Comparison of ENCODE assay signal across 1 cellular context in genomic region chr15:44728576-44729393, GRCh38.
TF ChIP-seq lines count a peak whose summit lies in the region.

No MANE protein-coding gene starts in this region.

TF ChIP-seq in HepG2, 621 proteins besides CTCF, POLR2A, EP300 and RAD21 (continued from another document and continues in another):
- TF ChIP-seq ZNF646 (CRISPR knock-in tag; IDR thresholded peaks at IDR 0.05) (no peak), ZFYVE20 (CRISPR knock-in tag; IDR thresholded peaks at IDR 0.05; ENCODE audit: borderline replicate concordance, low read depth) (no peak), ZNF777 (CRISPR knock-in tag; IDR thresholded peaks at IDR 0.05) (peak; percentile 72), ZNF761 (CRISPR knock-in tag; conservative IDR thresholded peaks at IDR 0.05) (no peak), MAFF (IDR thresholded peaks at IDR 0.05; ENCODE audit: low read depth, low read length) (peak; percentile 70), HMGXB4 (CRISPR knock-in tag; IDR thresholded peaks at IDR 0.05; ENCODE audit: borderline replicate concordance in 1 of 2, low read depth in 1 of 2) (peak; percentile 62 to 71; a peak in 3 of 4 replicates), TBP (CRISPR knock-in tag; IDR thresholded peaks at IDR 0.05) (no peak), ZNF318 (CRISPR knock-in tag; IDR thresholded peaks at IDR 0.05) (no peak), ZMAT3 (CRISPR knock-in tag; conservative IDR thresholded peaks at IDR 0.05) (no peak; the same call in 1 of the 2 replicates), ZNF3 (CRISPR knock-in tag; IDR thresholded peaks at IDR 0.05) (no peak), PAX8 (CRISPR knock-in tag; IDR thresholded peaks at IDR 0.05; ENCODE audit: borderline replicate concordance) (no peak), ZNF629 (CRISPR knock-in tag; conservative IDR thresholded peaks at IDR 0.05) (no peak), ZNF414 (CRISPR knock-in tag; IDR thresholded peaks at IDR 0.05) (no peak), ZNF543 (CRISPR knock-in tag; IDR thresholded peaks at IDR 0.05) (no peak), ADNP (CRISPR knock-in tag; IDR thresholded peaks at IDR 0.05) (no peak), NCOR1 (IDR thresholded peaks at IDR 0.05; ENCODE audit: borderline replicate concordance, low read length) (no peak), ZNF652 (CRISPR knock-in tag; IDR thresholded peaks at IDR 0.05; ENCODE audit: borderline replicate concordance, low read depth) (no peak; the same call in 1 of the 2 replicates), ZSCAN22 (CRISPR knock-in tag; IDR thresholded peaks at IDR 0.05) (no peak), PHF21A (CRISPR knock-in tag; IDR thresholded peaks at IDR 0.05) (peak; percentile 78), RNF219 (CRISPR knock-in tag; IDR thresholded peaks at IDR 0.05) (no peak), SAP130 (CRISPR knock-in tag; IDR thresholded peaks at IDR 0.05; ENCODE audit: low read depth) (peak; percentile 85), SOX5 (CRISPR knock-in tag; IDR thresholded peaks at IDR 0.05; ENCODE audit: borderline replicate concordance) (peak; percentile 53; the same call in 1 of the 2 replicates), NONO (IDR thresholded peaks at IDR 0.05) (no peak), NONO (CRISPR knock-in tag; conservative IDR thresholded peaks at IDR 0.05) (0 out of 2 replicates have a peak, but pooled peaks have one; percentile 45), STAT6 (CRISPR knock-in tag; IDR thresholded peaks at IDR 0.05; ENCODE audit: borderline replicate concordance) (no peak), CBX5 (CRISPR knock-in tag; IDR thresholded peaks at IDR 0.05; ENCODE audit: borderline replicate concordance) (no peak), HNRNPUL1 (IDR thresholded peaks at IDR 0.05; ENCODE audit: low read depth, low read length) (no peak), NR2F2 (IDR thresholded peaks at IDR 0.05; ENCODE audit: borderline replicate concordance, low read depth) (peak; percentile 60), THAP8 (CRISPR knock-in tag; IDR thresholded peaks at IDR 0.05; ENCODE audit: borderline replicate concordance) (no peak), SYNCRIP (IDR thresholded peaks at IDR 0.05; ENCODE audit: insufficient read depth, low read depth, low read length) (no peak), MIER3 (CRISPR knock-in tag; IDR thresholded peaks at IDR 0.05; ENCODE audit: borderline replicate concordance) (no peak; the same call in 1 of the 2 replicates), KDM5A (IDR thresholded peaks at IDR 0.05; ENCODE audit: borderline replicate concordance, low read length) (peak; percentile 70; the same call in 1 of the 2 replicates), PRMT3 (CRISPR knock-in tag; IDR thresholded peaks at IDR 0.05; ENCODE audit: borderline replicate concordance, low read depth) (no peak)
